ENCODE assay signal across 9 cellular contexts in genomic region chr4:40621592-40622512, GRCh38. TPM values are rescaled to one million over a fixed set of nuclear protein-coding genes. Genes with fewer than 3 reads are reported as not detected.
A peak's percentile ranks its signal among the peaks of the same experiment; 100 is the strongest.
DNase-seq lines count a peak whose midpoint lies in the region; ATAC-seq, FAIRE-seq and TF ChIP-seq lines count a peak whose summit lies in the region.
"Had no signal": no experiment of that assay in that cellular context is flagged by ENCODE, and none has a peak within 500 bp of the region (broad histone marks: within the 10 kb centered on the region; RNA-seq: fewer than 3 reads in every experiment).

No MANE protein-coding gene starts in this region.

- DNase-seq in activated T-cell treated with anti-CD3 and anti-CD28 coated beads, Interleukin-2, amount 50 U/mL, for 4 hours: no peak
- DNase-seq in activated T-cell treated with anti-CD3 and anti-CD28 coated beads, Interleukin-2, amount 50 U/mL, for 1 hour: no peak
- DNase-seq in Kasumi-1 (lab: John Stamatoyannopoulos, UW) (peak; percentile 98), UCSD-AML1 (lab: John Stamatoyannopoulos, UW; ENCODE audit: unreplicated experiment) (peak; percentile 71), left cardiac atrium (peak; percentile 76), small intestine (peak; percentile 65), GM13977 (ENCODE audit: low spot score) (no peak)

- CTCF ChIA-PET in HEK293 (lab: Yijun Ruan, JAX): no interaction called here

- H3K27me3 Mint-ChIP-seq in activated T-cell treated with anti-CD3 and anti-CD28 coated beads, Interleukin-2, amount 50 U/mL, for 4 hours (ENCODE audit: low read depth): peaks cover 14% of the 10 kb centered on the region

- peaks cover 4% of the 10 kb centered on the region for H3K4me1 Mint-ChIP-seq in activated T-cell treated with anti-CD3 and anti-CD28 coated beads, Interleukin-2, amount 50 U/mL, for 4 hours (ENCODE audit: low read depth)

- H3K27me3 ChIP-seq in small intestine (ENCODE audit: control insufficient read depth in 2 of 2, insufficient read depth in 2 of 2, low read length in 2 of 2): no peaks in the 10 kb centered on the region

- no peak overlapping the region for H3K27ac ChIP-seq in HEK293 (ENCODE audit: extremely low read depth, low read depth, low read length)
- H3K27ac ChIP-seq in small intestine (ENCODE audit: low read depth in 1 of 2, low read length in 1 of 2): peak overlapping the region in 1 of 2 donors; percentile 4

- FAIRE-seq in small intestine (lab: Jason Lieb, UNC): no peak
- FAIRE-seq: endothelial cell of umbilical vein had no signal

- H3K4me3 ChIP-seq in HEK293 (ENCODE audit: low read depth, low read length): no peak overlapping the region
- H3K4me3 ChIP-seq in small intestine (ENCODE audit: low read depth in 1 of 2, low read length in 2 of 2): no peak overlapping the region

- no peaks in the 10 kb centered on the region for H3K36me3 Mint-ChIP-seq in activated T-cell treated with anti-CD3 and anti-CD28 coated beads, Interleukin-2, amount 50 U/mL, for 4 hours (ENCODE audit: insufficient read depth)

- POLR2A ChIA-PET in HEK293 (lab: Yijun Ruan, JAX): interaction anchor here (0.5 to 0.6 kb wide), 2 partner anchors 95 to 130 kb away, joined by 3 to 4 read pairs; no protein-coding TSS in a partner anchor

- H3K4me1 ChIP-seq in HEK293 (ENCODE audit: control insufficient read depth, insufficient read depth, low read length): no peaks in the 10 kb centered on the region
- peaks cover 0 to 4% of the 10 kb centered on the region in 2 donors for H3K4me1 ChIP-seq in small intestine (ENCODE audit: control insufficient read depth in 2 of 2, insufficient read depth in 1 of 2, low read depth in 1 of 2, low read length in 1 of 2)

- in situ Hi-C loops in GM13977 (cut with MboI; ENCODE audit: low pct_unique_long_range_greater_than_20kb, low sequenced_read_pairs, unreplicated experiment): no loop called here

- H3K9me3 ChIP-seq in HEK293 (ENCODE audit: control insufficient read depth, insufficient read depth, low read depth, low read length) (no peaks in the 10 kb centered on the region), small intestine (ENCODE audit: control insufficient read depth, low read depth) (no peaks in the 10 kb centered on the region)

- peak; percentile 34 to 41 for ATAC-seq in activated T-cell treated with anti-CD3 and anti-CD28 coated beads, Interleukin-2, amount 50 U/mL, for 4 hours
- ATAC-seq in left cardiac atrium: peak; percentile 73 to 92

- H3K36me3 ChIP-seq in HEK293 (ENCODE audit: control insufficient read depth in 2 of 2, insufficient read depth in 1 of 2, low read length in 2 of 2): no peaks in the 10 kb centered on the region
- no peaks in the 10 kb centered on the region for H3K36me3 ChIP-seq in small intestine (ENCODE audit: control insufficient read depth in 2 of 2, insufficient read depth in 2 of 2, low read length in 2 of 2)

- intact Hi-C loops in left cardiac atrium (cut with DNase I): no loop called here

- H3K4me3 Mint-ChIP-seq in activated T-cell treated with anti-CD3 and anti-CD28 coated beads, Interleukin-2, amount 50 U/mL, for 4 hours: no peak overlapping the region

- H3K9me3 Mint-ChIP-seq in activated T-cell treated with anti-CD3 and anti-CD28 coated beads, Interleukin-2, amount 50 U/mL, for 4 hours: no peaks in the 10 kb centered on the region

- TF ChIP-seq CTCF in HEK293 (tag by site-specific recombination; IDR thresholded peaks at IDR 0.05) (no peak), GM13977 (IDR thresholded peaks at IDR 0.05; ENCODE audit: extremely low read depth, insufficient read depth, missing control alignments) (no peak)

- 68 to 78% (median 68%) methylated on average over 13 of the region's 13 CpGs for WGBS in small intestine, 3 donors

TF ChIP-seq in HEK293, 187 proteins besides CTCF, POLR2A, EP300 and RAD21:
- TF ChIP-seq ZNF660 (tag by site-specific recombination; IDR thresholded peaks at IDR 0.05) (0 out of 2 replicates have a peak, but pooled peaks have one; percentile 53), SCRT2 (tag by site-specific recombination; IDR thresholded peaks at IDR 0.05) (peak; percentile 30; the same call in 1 of the 2 replicates), GLIS1 (tag by site-specific recombination; IDR thresholded peaks at IDR 0.05) (0 out of 2 replicates have a peak, but pooled peaks have one; percentile 8), ZSCAN18 (tag by site-specific recombination; IDR thresholded peaks at IDR 0.05) (no peak), ZBTB20 (tag by site-specific recombination; IDR thresholded peaks at IDR 0.05) (no peak), ZNF629 (tag by site-specific recombination; IDR thresholded peaks at IDR 0.05) (no peak), SALL2 (tag by site-specific recombination; IDR thresholded peaks at IDR 0.05; ENCODE audit: borderline replicate concordance) (no peak), ZNF623 (tag by site-specific recombination; IDR thresholded peaks at IDR 0.05) (peak; percentile 94), KLF1 (tag by site-specific recombination; IDR thresholded peaks at IDR 0.05) (no peak), KLF8 (tag by site-specific recombination; IDR thresholded peaks at IDR 0.05) (no peak)

RNA-seq across cellular contexts. Expression of gene RBM47, which starts 7.8 kb away (rescaled TPM):
- 1 to 10 TPM in 2 of 3 donors, under 1 TPM in 1; 0.87 to 1.9 (median 1.1) TPM for total RNA-seq in activated T-cell treated with anti-CD3 and anti-CD28 coated beads, Interleukin-2, amount 50 U/mL, for 4 hours
- total RNA-seq in left cardiac atrium: 10 to 100 TPM in 1 of 2 donors, 1 to 10 TPM in 1; 9.6 to 10.8 TPM
- 100 to 1,000 TPM in 1 of 3 donors, 10 to 100 TPM in 2; 49.5 to 111 (median 100.0) TPM for polyA plus RNA-seq in small intestine
- total RNA-seq: endothelial cell of umbilical vein had no signal
- polyA plus RNA-seq: endothelial cell of umbilical vein had no signal

Comparison
In these comparisons a context has a peak if more than half of its experiments do, and no peak if none do; other contexts are left out.
1. DNase-seq: peak in Kasumi-1 (2 of 2), UCSD-AML1 (single experiment), left cardiac atrium (single experiment) and small intestine (single experiment); none in activated T-cell treated with anti-CD3 and anti-CD28 coated beads, Interleukin-2, amount 50 U/mL, for 4 hours (single experiment), activated T-cell treated with anti-CD3 and anti-CD28 coated beads, Interleukin-2, amount 50 U/mL, for 1 hour (single experiment) and GM13977 (single experiment).